ENCODE assay signal across 8 cellular contexts in genomic region chr7:13990984-13991790, GRCh38. TPM values are rescaled to one million over a fixed set of nuclear protein-coding genes. Genes with fewer than 3 reads are reported as not detected.
DNase-seq lines count a peak whose midpoint lies in the region; ATAC-seq, FAIRE-seq and TF ChIP-seq lines count a peak whose summit lies in the region.

No MANE protein-coding gene starts in this region.

- H2BK5ac ChIP-seq in H1 (ENCODE audit: low read depth, low read length), result peak overlapping the region; percentile 94

- DNase-seq in AG08395 (ENCODE audit: low spot score), result peak; percentile 97
- DNase-seq in NCI-H69 (lab: John Stamatoyannopoulos, UW), result peak; percentile 100
- peak; percentile 81 for DNase-seq in activated CD4-positive, alpha-beta memory T cell treated with anti-CD3 and anti-CD28 coated beads, Interleukin-2, amount 10 ng/mL, durations not matched to agents 7 days and 5 days
- DNase-seq in H1 (ENCODE audit: low read depth in 1 of 2, low spot score in 2 of 2), result peak; percentile 96 to 97
- peak; percentile 94 for DNase-seq in lower lobe of right lung
- DNase-seq in stimulated activated CD4-positive, alpha-beta T cell treated with anti-CD3 and anti-CD28 coated beads, Interleukin-4, amount 100 ng/mL, for 4 hours, result peak; percentile 37 to 49

- H3K27ac ChIP-seq in H1 (ENCODE audit: low read depth, low read length) (peak overlapping the region; percentile 81), lower lobe of right lung (peak overlapping the region; percentile 87)

- CTCF ChIA-PET in activated CD4-positive, alpha-beta memory T cell treated with anti-CD3 and anti-CD28 coated beads, Interleukin-2, amount 10 ng/mL, durations not matched to agents 7 days and 5 days (lab: Charles Lee), result interaction anchor here (0.8 kb wide), 1 partner anchor 96 kb away, joined by 3 read pairs; no protein-coding TSS in a partner anchor
- CTCF ChIA-PET in H1 (lab: Charles Lee; ENCODE audit: partially characterized antibody), result interaction anchor here (0.9 to 1.6 kb wide), 4 partner anchors 25 to 434 kb away, joined by 3 to 5 read pairs (median 3); no protein-coding TSS in a partner anchor

- H3K4me2 ChIP-seq in H1 (ENCODE audit: insufficient read depth in 1 of 2, low read depth in 2 of 2, low read length in 2 of 2), result peak overlapping the region; percentile 86 to 99

- H3K23ac ChIP-seq in H1 (ENCODE audit: insufficient read length), result no peak overlapping the region

- peaks cover 0 to 21% of the 10 kb centered on the region in 2 experiments; a peak in 2 of 4 replicates for H3K79me2 ChIP-seq in H1 (ENCODE audit: control insufficient read depth in 1 of 2, insufficient read depth in 2 of 2, low read length in 2 of 2)

- ATAC-seq in GM18909 (IDR thresholded peaks at IDR 0.05; ENCODE audit: poor library complexity, unreplicated experiment) (peak; percentile 75), HG03442 (IDR thresholded peaks at IDR 0.05; ENCODE audit: unreplicated experiment) (peak; percentile 73), lower lobe of right lung (peak; percentile 95 to 97)

- no peaks in the 10 kb centered on the region for H3K4me1 Mint-ChIP-seq in activated CD4-positive, alpha-beta memory T cell treated with anti-CD3 and anti-CD28 coated beads, Interleukin-2, amount 10 ng/mL, durations not matched to agents 7 days and 5 days

- H3K9me3 Mint-ChIP-seq in activated CD4-positive, alpha-beta memory T cell treated with anti-CD3 and anti-CD28 coated beads, Interleukin-2, amount 10 ng/mL, durations not matched to agents 7 days and 5 days, result no peaks in the 10 kb centered on the region

- H3K27ac Mint-ChIP-seq in activated CD4-positive, alpha-beta memory T cell treated with anti-CD3 and anti-CD28 coated beads, Interleukin-2, amount 10 ng/mL, durations not matched to agents 7 days and 5 days, result no peak overlapping the region

- H3K79me1 ChIP-seq in H1 (ENCODE audit: low read depth, low read length), result no peaks in the 10 kb centered on the region

- H3K27me3 Mint-ChIP-seq in activated CD4-positive, alpha-beta memory T cell treated with anti-CD3 and anti-CD28 coated beads, Interleukin-2, amount 10 ng/mL, durations not matched to agents 7 days and 5 days, result peaks cover 4% of the 10 kb centered on the region

- no peak overlapping the region for H2BK120ac ChIP-seq in H1 (replicated peaks; ENCODE audit: low read depth, low read length)

- H2BK20ac ChIP-seq in H1 (ENCODE audit: low read length), result no peak overlapping the region

- H2BK12ac ChIP-seq in H1 (ENCODE audit: low read depth, low read length), result peak overlapping the region; percentile 42; the same call in 1 of the 2 replicates

- POLR2A ChIA-PET in activated CD4-positive, alpha-beta memory T cell treated with anti-CD3 and anti-CD28 coated beads, Interleukin-2, amount 10 ng/mL, durations not matched to agents 7 days and 5 days (lab: Charles Lee), result interaction anchor here (1.1 to 1.4 kb wide), 2 partner anchors 19 to 1781 kb away, joined by 3 to 5 read pairs; partner anchors contain the start of gene TMEM106B
- POLR2A ChIA-PET in H1 (lab: Charles Lee; ENCODE audit: partially characterized antibody), result interaction anchor here (0.9 to 4.1 kb wide), 10 partner anchors 9 to 627 kb away, joined by 3 to 48 read pairs (median 6); no protein-coding TSS in a partner anchor

- H2BK15ac ChIP-seq in H1 (ENCODE audit: low read length), result peak overlapping the region; percentile 62

- peaks cover 0 to 3% (median 2%) of the 10 kb centered on the region in 4 experiments; a peak in 4 of 7 replicates for H3K4me1 ChIP-seq in H1 (replicated peaks in 1 of 4; ENCODE audit: control insufficient read depth in 3 of 4, insufficient read depth in 4 of 4, low read length in 3 of 4)
- peaks cover 4% of the 10 kb centered on the region for H3K4me1 ChIP-seq in lower lobe of right lung

- H3K9me3 ChIP-seq in H1 (ENCODE audit: insufficient read depth in 2 of 2, low read depth in 1 of 2, low read length in 1 of 2) (no peaks in the 10 kb centered on the region), lower lobe of right lung (no peaks in the 10 kb centered on the region)

- H4K8ac ChIP-seq in H1 (ENCODE audit: extremely low read depth, insufficient read depth, low read length), result no peak overlapping the region

- TF ChIP-seq CTCF in H1 (IDR thresholded peaks at IDR 0.05; ENCODE audit: control extremely low read depth in 1 of 3, insufficient read depth in 1 of 3, low read depth in 1 of 3, low read length in 3 of 3) (no peak), lower lobe of right lung (IDR thresholded peaks at IDR 0.05) (no peak)

- H4K91ac ChIP-seq in H1 (replicated peaks; ENCODE audit: insufficient read length, low read length), result no peak overlapping the region

- peak; percentile 99 for FAIRE-seq in H1 (lab: Jason Lieb, UNC)

- peak overlapping the region; percentile 56; the same call in 1 of the 2 replicates for H3K18ac ChIP-seq in H1 (ENCODE audit: extremely low read depth, low read length)

- H3K27me3 ChIP-seq in H1 (replicated peaks in 1 of 4; ENCODE audit: control insufficient read depth in 3 of 4, extremely low read depth in 1 of 4, insufficient read depth in 3 of 4, low read length in 3 of 4), result no peaks in the 10 kb centered on the region
- H3K27me3 ChIP-seq in lower lobe of right lung (ENCODE audit: low read depth), result peaks cover 1% of the 10 kb centered on the region

- no peaks in the 10 kb centered on the region for H4K20me1 ChIP-seq in H1 (replicated peaks in 1 of 2; ENCODE audit: control insufficient read depth in 1 of 2, insufficient read depth in 2 of 2, low read length in 2 of 2)

- H3K9ac ChIP-seq in H1 (replicated peaks in 1 of 4; ENCODE audit: extremely low read depth in 1 of 4, low read depth in 3 of 4, low read length in 3 of 4), result peak overlapping the region; percentile 76 to 92 (median 82)

- no peak overlapping the region; the same call in 1 of the 2 replicates for H2AK5ac ChIP-seq in H1 (ENCODE audit: low read depth, low read length)

- H3K23me2 ChIP-seq in H1 (ENCODE audit: low read depth, low read length), result peaks cover 14% of the 10 kb centered on the region

- H4K5ac ChIP-seq in H1 (ENCODE audit: insufficient read length, low read depth, low read length), result peak overlapping the region; percentile 5

- intact Hi-C loops in lower lobe of right lung (cut with DNase I), result no loop called here

- H3K56ac ChIP-seq in H1 (replicated peaks; ENCODE audit: insufficient read length, low read depth, low read length), result peak overlapping the region; percentile 23

- TF ChIP-seq POLR2A in H1 (IDR thresholded peaks at IDR 0.05; ENCODE audit: control extremely low read depth in 1 of 2, low read depth in 2 of 2, low read length in 2 of 2), result peak; percentile 58 to 74

- H3K4me3 ChIP-seq in H1 (ENCODE audit: extremely low read depth in 1 of 4, insufficient read depth in 2 of 4, low read depth in 3 of 4, low read length in 4 of 4) (peak overlapping the region; percentile 75 to 85 (median 78)), lower lobe of right lung (peak overlapping the region; percentile 65)

- H3K14ac ChIP-seq in H1 (ENCODE audit: insufficient read length), result no peak overlapping the region

- TF ChIP-seq RAD21 in H1 (IDR thresholded peaks at IDR 0.05 in 1 of 2, conservative IDR thresholded peaks at IDR 0.05 in 1 of 2; ENCODE audit: low read depth in 2 of 2, low read length in 2 of 2), result no peak

- WGBS in H1 (ENCODE audit: extremely low coverage in 1 of 2, insufficient coverage in 1 of 2, insufficient read length in 1 of 2, insufficient replicate concordance in 2 of 2, low coverage in 1 of 2, low lambda C conversion rate in 2 of 2, missing lambda C conversion rate in 1 of 2), 2 experiments, result 3% methylated on average over 38 of the region's 38 CpGs; no CpG with 5 or more reads in 1 of the 2 experiments

- H2AFZ ChIP-seq in H1 (ENCODE audit: low read length), result peak overlapping the region; percentile 67

- no peaks in the 10 kb centered on the region for H3K36me3 Mint-ChIP-seq in activated CD4-positive, alpha-beta memory T cell treated with anti-CD3 and anti-CD28 coated beads, Interleukin-2, amount 10 ng/mL, durations not matched to agents 7 days and 5 days (ENCODE audit: low read depth)

- peak overlapping the region; percentile 33 for H3K4ac ChIP-seq in H1 (replicated peaks; ENCODE audit: insufficient read length, low read depth, low read length)

- H3K4me3 Mint-ChIP-seq in activated CD4-positive, alpha-beta memory T cell treated with anti-CD3 and anti-CD28 coated beads, Interleukin-2, amount 10 ng/mL, durations not matched to agents 7 days and 5 days, result no peak overlapping the region

- TF ChIP-seq EP300 in H1 (IDR thresholded peaks at IDR 0.05; ENCODE audit: borderline replicate concordance in 1 of 2, low read depth in 2 of 2, low read length in 2 of 2), result no peak; a peak in 1 of 3 replicates

- H3K36me3 ChIP-seq in H1 (ENCODE audit: control insufficient read depth in 2 of 4, insufficient read depth in 4 of 4, low read length in 3 of 4), result peaks cover 0 to 2% (median 0%) of the 10 kb centered on the region in 4 experiments; a peak in 1 of 8 replicates
- no peaks in the 10 kb centered on the region for H3K36me3 ChIP-seq in lower lobe of right lung

TF ChIP-seq in H1, 55 proteins besides CTCF, POLR2A, EP300 and RAD21 (continues in another document):
- TF ChIP-seq CEBPB (IDR thresholded peaks at IDR 0.05; ENCODE audit: low read depth, low read length) (0 out of 2 replicates have a peak, but pooled peaks have one; percentile 18), EGR1 (IDR thresholded peaks at IDR 0.05; ENCODE audit: borderline replicate concordance, low read depth, low read length) (no peak), RFX5 (IDR thresholded peaks at IDR 0.05; ENCODE audit: borderline replicate concordance, low read depth, low read length) (no peak), GABPA (IDR thresholded peaks at IDR 0.05; ENCODE audit: borderline replicate concordance, insufficient read depth, low read length) (no peak), RNF2 (IDR thresholded peaks at IDR 0.05; ENCODE audit: borderline replicate concordance, low read depth, low read length, missing control alignments, poor library complexity, severe bottlenecking) (no peak), TAF1 (IDR thresholded peaks at IDR 0.05; ENCODE audit: low read depth, low read length) (peak; percentile 75; the same call in 1 of the 2 replicates), EZH2 (IDR thresholded peaks at IDR 0.05; ENCODE audit: low read depth, low read length, severe bottlenecking) (no peak), TBP (IDR thresholded peaks at IDR 0.05; ENCODE audit: low read depth, low read length) (peak; percentile 81)

RNA-seq across cellular contexts. Expression of gene ETV1, which starts 1.7 kb away (rescaled TPM):
- total RNA-seq in activated CD4-positive, alpha-beta memory T cell treated with anti-CD3 and anti-CD28 coated beads, Interleukin-2, amount 10 ng/mL, durations not matched to agents 7 days and 5 days, result 1 to 10 TPM; 3.4 to 3.6 TPM
- total RNA-seq in H1 (2021; fragmentation: NEBNext Ultra II Directional; extraction: Animal tissue kit (Norgen Biotek cat#: 25700)), result 87.5 and 91.2 TPM in 2 replicates
- polyA plus RNA-seq in H1 (2011; rRNA removed), result 58.3 and 63.2 TPM in 2 replicates
- 53.4 TPM for polyA plus RNA-seq in H1 (2011; cell fraction: cytosol; rRNA removed)
- 127 TPM for polyA plus RNA-seq in H1 (2011; cell fraction: nucleus; rRNA removed)
- 33.2 to 48.2 TPM (median 44.6 TPM) in 4 replicates for polyA plus RNA-seq in H1 (2012, experiment 1 of 2)
- 3.6 TPM for polyA plus RNA-seq in H1 (2012, experiment 2 of 2)
- 84.8 TPM for polyA plus RNA-seq in H1 (2013, experiment 1 of 2)
- 80.7 TPM for polyA plus RNA-seq in H1 (2013, experiment 2 of 2)
- 109 and 115 TPM in 2 replicates for polyA minus RNA-seq in H1 (2011; rRNA and poly(A)+ RNA removed)
- polyA minus RNA-seq in H1 (2011; cell fraction: cytosol; rRNA and poly(A)+ RNA removed), result 51.9 TPM
- polyA minus RNA-seq in H1 (2011; cell fraction: nucleus; rRNA and poly(A)+ RNA removed), result 97.7 TPM
- 89.0 TPM for total RNA-seq in lower lobe of right lung

Comparison
In these comparisons a context has a peak if more than half of its experiments do, and no peak if none do; other contexts are left out.
1. Peak in every context shown above with its lines: DNase-seq, ATAC-seq, H3K4me3 ChIP-seq and H3K27ac ChIP-seq.
2. DNase-seq: peak in every context shown above with its lines; median percentile 100 in NCI-H69; 97 in AG08395; 96 in H1; 94 in lower lobe of right lung; 81 in activated CD4-positive, alpha-beta memory T cell treated with anti-CD3 and anti-CD28 coated beads, Interleukin-2, amount 10 ng/mL, durations not matched to agents 7 days and 5 days; 43 in stimulated activated CD4-positive, alpha-beta T cell treated with anti-CD3 and anti-CD28 coated beads, Interleukin-4, amount 100 ng/mL, for 4 hours.
3. RNA of gene ETV1, which starts 1.7 kb away (total RNA-seq): 87.5 to 91.2 TPM in H1 and 89.0 TPM in lower lobe of right lung (single experiment); 3.4 to 3.6 TPM in activated CD4-positive, alpha-beta memory T cell treated with anti-CD3 and anti-CD28 coated beads, Interleukin-2, amount 10 ng/mL, durations not matched to agents 7 days and 5 days; every median in the first group is over 10 times any median in the second.